ENCODE assay signal across 9 cellular contexts in genomic region chr14:77372304-77372841, GRCh38. TPM values are rescaled to one million over a fixed set of nuclear protein-coding genes. Genes with fewer than 3 reads are reported as not detected.
A peak's percentile ranks its signal among the peaks of the same experiment; 100 is the strongest.
DNase-seq lines count a peak whose midpoint lies in the region; ATAC-seq lines count a peak whose summit lies in the region.
"Had no signal": no experiment of that assay in that cellular context is flagged by ENCODE, and none has a peak within 500 bp of the region (broad histone marks: within the 10 kb centered on the region; RNA-seq: fewer than 3 reads in every experiment).

No MANE protein-coding gene starts in this region.

- no peaks in the 10 kb centered on the region for H3K9me3 Mint-ChIP-seq in stimulated activated effector memory CD8-positive, alpha-beta T cell treated with anti-CD3 and anti-CD28 coated beads, Interleukin-12 subunit alpha, Interleukin-12 subunit beta, amount 100 ng/mL, for 72 hours

- no peak overlapping the region for H3K27ac Mint-ChIP-seq in stimulated activated effector memory CD8-positive, alpha-beta T cell treated with anti-CD3 and anti-CD28 coated beads, Interleukin-12 subunit alpha, Interleukin-12 subunit beta, amount 100 ng/mL, for 72 hours

- H3K4me3 Mint-ChIP-seq in stimulated activated effector memory CD8-positive, alpha-beta T cell treated with anti-CD3 and anti-CD28 coated beads, Interleukin-12 subunit alpha, Interleukin-12 subunit beta, amount 100 ng/mL, for 72 hours: no peak overlapping the region

- H3K27ac ChIP-seq in effector memory CD4-positive, alpha-beta T cell (ENCODE audit: insufficient read depth, low read length, poor library complexity, severe bottlenecking): no peak overlapping the region
- H3K27ac ChIP-seq: C4-2B had no signal

- H3K27me3 ChIP-seq in adipocyte (replicated peaks; ENCODE audit: control insufficient read depth, insufficient read depth, low read length): no peaks in the 10 kb centered on the region
- H3K27me3 ChIP-seq in effector memory CD4-positive, alpha-beta T cell (replicated peaks; ENCODE audit: control insufficient read depth, insufficient read depth, low read length, poor library complexity, severe bottlenecking): no peaks in the 10 kb centered on the region

- no peaks in the 10 kb centered on the region for H3K36me3 Mint-ChIP-seq in stimulated activated effector memory CD8-positive, alpha-beta T cell treated with anti-CD3 and anti-CD28 coated beads, Interleukin-12 subunit alpha, Interleukin-12 subunit beta, amount 100 ng/mL, for 72 hours

- H3K4me1 ChIP-seq in adipocyte (ENCODE audit: control insufficient read depth, insufficient read depth, low read length): peaks cover 5% of the 10 kb centered on the region
- H3K4me1 ChIP-seq in effector memory CD4-positive, alpha-beta T cell (ENCODE audit: control insufficient read depth, insufficient read depth, low read length, poor library complexity, severe bottlenecking): peaks cover 8% of the 10 kb centered on the region

- H3K9ac ChIP-seq in adipocyte (ENCODE audit: low read length): no peak overlapping the region

- peak; percentile 27 to 37 for ATAC-seq in activated CD4-positive, CD25-positive, alpha-beta regulatory T cell treated with anti-CD3 and anti-CD28 coated beads, Interleukin-2, amount 50 U/mL, for 24 hours
- ATAC-seq in HG02981 (IDR thresholded peaks at IDR 0.05; ENCODE audit: unreplicated experiment) (peak; percentile 42), left lobe of liver (no peak)
- peak; percentile 75 for ATAC-seq in stimulated activated effector memory CD8-positive, alpha-beta T cell treated with anti-CD3 and anti-CD28 coated beads, Interleukin-12 subunit alpha, Interleukin-12 subunit beta, amount 100 ng/mL, for 72 hours

- no peak for DNase-seq in activated CD4-positive, CD25-positive, alpha-beta regulatory T cell treated with anti-CD3 and anti-CD28 coated beads, Interleukin-2, amount 50 U/mL, for 72 hours
- peak; percentile 33 for DNase-seq in adipocyte (ENCODE audit: low read depth)
- DNase-seq in stimulated activated effector memory CD8-positive, alpha-beta T cell treated with anti-CD3 and anti-CD28 coated beads, Interleukin-12 subunit alpha, Interleukin-12 subunit beta, amount 100 ng/mL, for 72 hours (ENCODE audit: low spot score in 2 of 2): no peak
- DNase-seq in activated CD4-positive, alpha-beta T cell treated with anti-CD3 and anti-CD28 coated beads, Interleukin-2, amount 50 U/mL, for 4 hours: no peak
- no peak for DNase-seq in effector memory CD4-positive, alpha-beta T cell
- no peak for DNase-seq in left lobe of liver (ENCODE audit: low spot score)

- no peaks in the 10 kb centered on the region for H3K36me3 ChIP-seq in adipocyte (ENCODE audit: control insufficient read depth, insufficient read depth, low read length, severe bottlenecking)
- H3K36me3 ChIP-seq in effector memory CD4-positive, alpha-beta T cell (ENCODE audit: control insufficient read depth, insufficient read depth, low read length): no peaks in the 10 kb centered on the region

- no peak overlapping the region for H3K4me3 ChIP-seq in adipocyte (ENCODE audit: low read length)
- no peak overlapping the region for H3K4me3 ChIP-seq in effector memory CD4-positive, alpha-beta T cell (ENCODE audit: insufficient read depth, low read depth, low read length, poor library complexity, severe bottlenecking)

- peaks cover 46% of the 10 kb centered on the region for H3K4me1 Mint-ChIP-seq in stimulated activated effector memory CD8-positive, alpha-beta T cell treated with anti-CD3 and anti-CD28 coated beads, Interleukin-12 subunit alpha, Interleukin-12 subunit beta, amount 100 ng/mL, for 72 hours

- H3K9me3 ChIP-seq in adipocyte (ENCODE audit: control insufficient read depth, low read length): no peaks in the 10 kb centered on the region
- H3K9me3 ChIP-seq in effector memory CD4-positive, alpha-beta T cell (ENCODE audit: control insufficient read depth, low read length): no peaks in the 10 kb centered on the region

RNA-seq across cellular contexts. Expression of gene TMED8, which starts 4.5 kb away (rescaled TPM):
- 2.4 TPM for total RNA-seq in left lobe of liver

RNA-seq across cellular contexts. Expression of gene SAMD15, which starts 4.8 kb away (rescaled TPM):
- 0.08 TPM for total RNA-seq in left lobe of liver

RNA-seq across cellular contexts. Expression of gene NOXRED1, which starts 51.0 kb away (rescaled TPM):
- total RNA-seq in left lobe of liver: 0.33 TPM

RNA-seq across cellular contexts. Expression of gene GSTZ1, which starts 51.5 kb away (rescaled TPM):
- 121 TPM for total RNA-seq in left lobe of liver

RNA-seq across cellular contexts. Expression of gene POMT2, which starts 51.7 kb away (rescaled TPM):
- total RNA-seq in left lobe of liver: 15.7 TPM
